1 cellular context compared by ENCODE assay signal in genomic region chr7:100854899-100855298, GRCh38. TPM values are rescaled to one million over a fixed set of nuclear protein-coding genes. Genes with fewer than 3 reads are reported as not detected.
"Had no signal": no experiment of that assay in that cellular context is flagged by ENCODE, and none has a peak within 500 bp of the region (broad histone marks: within the 10 kb centered on the region; RNA-seq: fewer than 3 reads in every experiment).

No MANE protein-coding gene starts in this region.

RNA-seq across cellular contexts. Expression of gene EPHB4, which starts 27.6 kb away (rescaled TPM):
- polyA plus RNA-seq: IgD-negative memory B cell had no signal
